Comparison of ENCODE assay signal across 8 cellular contexts in genomic region chr22:31400023-31400397, GRCh38. TPM values are rescaled to one million over a fixed set of nuclear protein-coding genes. Genes with fewer than 3 reads are reported as not detected.
DNase-seq lines count a peak whose midpoint lies in the region; ATAC-seq and TF ChIP-seq lines count a peak whose summit lies in the region.

No MANE protein-coding gene starts in this region.

- H3K27me3 Mint-ChIP-seq in activated T-helper 2 cell treated with anti-CD3 and anti-CD28 coated beads, Interferon-gamma antibody, Interleukin-2, Interleukin-4, amounts not matched to agents 10 μg/mL and 5 μg/mL and 100 μg/mL, durations not matched to agents 14 hours and 24 hours and 36 hours (ENCODE audit: low read depth) = no peaks in the 10 kb centered on the region

- peak overlapping the region; percentile 98 for H3K4me2 ChIP-seq in smooth muscle cell

- peaks cover 31% of the 10 kb centered on the region for H3K4me1 ChIP-seq in left ventricle myocardium inferior
- H3K4me1 ChIP-seq in iPS DF 6.9 (ENCODE audit: control insufficient read depth, insufficient read depth, low read length) = no peaks in the 10 kb centered on the region
- peaks cover 12% of the 10 kb centered on the region for H3K4me1 ChIP-seq in smooth muscle cell (ENCODE audit: low read depth)

- peak overlapping the region; percentile 79 for H2AFZ ChIP-seq in smooth muscle cell (ENCODE audit: low read depth)

- intact Hi-C loops in left ventricle myocardium inferior (cut with micrococcal nuclease) (no loop called here), Right ventricle myocardium inferior (cut with DNase I) (no loop called here)
- intact Hi-C loops in activated T-helper 2 cell treated with anti-CD3 and anti-CD28 coated beads, Interferon-gamma antibody, Interleukin-2, Interleukin-4, amounts not matched to agents 10 μg/mL and 5 μg/mL and 100 μg/mL, durations not matched to agents 14 hours and 24 hours and 36 hours (cut with micrococcal nuclease) = no loop called here

- H3K36me3 ChIP-seq in left ventricle myocardium inferior (peaks cover 43% of the 10 kb centered on the region), iPS DF 6.9 (ENCODE audit: control insufficient read depth, insufficient read depth, low read length) (no peaks in the 10 kb centered on the region; the same call in 1 of the 2 replicates), smooth muscle cell (ENCODE audit: low read depth) (peaks cover 7% of the 10 kb centered on the region)

- peaks cover 53% of the 10 kb centered on the region for H3K79me2 ChIP-seq in smooth muscle cell (ENCODE audit: low read depth)

- peak overlapping the region; percentile 96 for H3K27ac Mint-ChIP-seq in activated T-helper 2 cell treated with anti-CD3 and anti-CD28 coated beads, Interferon-gamma antibody, Interleukin-2, Interleukin-4, amounts not matched to agents 10 μg/mL and 5 μg/mL and 100 μg/mL, durations not matched to agents 14 hours and 24 hours and 36 hours

- DNase-seq in left ventricle myocardium inferior (no peak), Right ventricle myocardium inferior (ENCODE audit: missing footprints) (no peak), iPS DF 6.9 (ENCODE audit: low read depth, low spot score) (no peak), smooth muscle cell (lab: John Stamatoyannopoulos, UW; ENCODE audit: unreplicated experiment) (peak; percentile 15), HPDE6-E6E7 (ENCODE audit: extremely low spot score) (no peak), NCI-H446 treated with DMSO at 0.1 percent for 48 hours (lab: John Stamatoyannopoulos, UW) (no peak)
- DNase-seq in activated T-helper 2 cell treated with anti-CD3 and anti-CD28 coated beads, Interferon-gamma antibody, Interleukin-2, Interleukin-4, amounts not matched to agents 10 μg/mL and 5 μg/mL and 100 μg/mL, durations not matched to agents 14 hours and 24 hours and 36 hours (ENCODE audit: low spot score) = no peak

- ATAC-seq in Right ventricle myocardium inferior (no peak), HG03139 (IDR thresholded peaks at IDR 0.05; ENCODE audit: unreplicated experiment) (no peak)

- H3K4me3 ChIP-seq in left ventricle myocardium inferior (peak overlapping the region; percentile 87), iPS DF 6.9 (ENCODE audit: low read length) (peak overlapping the region; percentile 94), smooth muscle cell (peak overlapping the region; percentile 65)

- WGBS in iPS DF 6.9 (ENCODE audit: insufficient coverage, insufficient read length) = no CpG with 5 or more reads among the region's 11 CpGs
- WGBS in smooth muscle cell (ENCODE audit: low lambda C conversion rate) = 2% methylated on average over 11 of the region's 11 CpGs

- no peaks in the 10 kb centered on the region for H3K9me3 Mint-ChIP-seq in activated T-helper 2 cell treated with anti-CD3 and anti-CD28 coated beads, Interferon-gamma antibody, Interleukin-2, Interleukin-4, amounts not matched to agents 10 μg/mL and 5 μg/mL and 100 μg/mL, durations not matched to agents 14 hours and 24 hours and 36 hours

- peaks cover 19% of the 10 kb centered on the region for H4K20me1 ChIP-seq in smooth muscle cell (ENCODE audit: low read depth)

- H3K36me3 Mint-ChIP-seq in activated T-helper 2 cell treated with anti-CD3 and anti-CD28 coated beads, Interferon-gamma antibody, Interleukin-2, Interleukin-4, amounts not matched to agents 10 μg/mL and 5 μg/mL and 100 μg/mL, durations not matched to agents 14 hours and 24 hours and 36 hours (ENCODE audit: low read depth) = peaks cover 30% of the 10 kb centered on the region

- peak overlapping the region; percentile 92 for H3K27ac ChIP-seq in left ventricle myocardium inferior (replicated peaks)
- H3K27ac ChIP-seq in iPS DF 6.9 (ENCODE audit: low read length) = no peak overlapping the region
- H3K27ac ChIP-seq in smooth muscle cell (ENCODE audit: low read depth) = peak overlapping the region; percentile 79

- TF ChIP-seq CTCF in left ventricle myocardium inferior (IDR thresholded peaks at IDR 0.05; ENCODE audit: borderline replicate concordance) = no peak
- TF ChIP-seq CTCF in smooth muscle cell (IDR thresholded peaks at IDR 0.05; ENCODE audit: borderline replicate concordance, insufficient read depth, poor library complexity, severe bottlenecking) = no peak

- peaks cover 14% of the 10 kb centered on the region for H3K4me1 Mint-ChIP-seq in activated T-helper 2 cell treated with anti-CD3 and anti-CD28 coated beads, Interferon-gamma antibody, Interleukin-2, Interleukin-4, amounts not matched to agents 10 μg/mL and 5 μg/mL and 100 μg/mL, durations not matched to agents 14 hours and 24 hours and 36 hours (ENCODE audit: low read depth)

- peak overlapping the region; percentile 99 for H3K4me3 Mint-ChIP-seq in activated T-helper 2 cell treated with anti-CD3 and anti-CD28 coated beads, Interferon-gamma antibody, Interleukin-2, Interleukin-4, amounts not matched to agents 10 μg/mL and 5 μg/mL and 100 μg/mL, durations not matched to agents 14 hours and 24 hours and 36 hours (ENCODE audit: low read depth)

- peak overlapping the region; percentile 96 for H3K9ac ChIP-seq in smooth muscle cell (ENCODE audit: low read depth)

- no peaks in the 10 kb centered on the region for H3K9me3 ChIP-seq in left ventricle myocardium inferior (replicated peaks)
- no peaks in the 10 kb centered on the region for H3K9me3 ChIP-seq in iPS DF 6.9 (ENCODE audit: control insufficient read depth, insufficient read depth, low read length)
- H3K9me3 ChIP-seq in smooth muscle cell (replicated peaks; ENCODE audit: low read depth) = no peaks in the 10 kb centered on the region

- H3K27me3 ChIP-seq in left ventricle myocardium inferior (ENCODE audit: low read depth) = no peaks in the 10 kb centered on the region
- no peaks in the 10 kb centered on the region for H3K27me3 ChIP-seq in iPS DF 6.9 (ENCODE audit: control insufficient read depth, insufficient read depth, low read length)
- no peaks in the 10 kb centered on the region for H3K27me3 ChIP-seq in smooth muscle cell (ENCODE audit: low read depth)

- H3F3A ChIP-seq in smooth muscle cell (ENCODE audit: low read depth) = peaks cover 5% of the 10 kb centered on the region

RNA-seq across cellular contexts. Expression of gene DRG1, which starts 0.6 kb away (rescaled TPM):
- 58.0 TPM for total RNA-seq in left ventricle myocardium inferior
- total RNA-seq in Right ventricle myocardium inferior = 59.3 TPM
- 109 and 132 TPM in 2 replicates for total RNA-seq in activated T-helper 2 cell treated with anti-CD3 and anti-CD28 coated beads, Interferon-gamma antibody, Interleukin-2, Interleukin-4, amounts not matched to agents 10 μg/mL and 5 μg/mL and 100 μg/mL, durations not matched to agents 14 hours and 24 hours and 36 hours
- total RNA-seq in smooth muscle cell = 59.5 and 78.4 TPM in 2 replicates
- 64.3 and 69.2 TPM in 2 replicates for polyA plus RNA-seq in smooth muscle cell

RNA-seq across cellular contexts. Expression of gene PATZ1, which starts 53.9 kb away (rescaled TPM):
- total RNA-seq in left ventricle myocardium inferior (13.2 TPM), Right ventricle myocardium inferior (9.7 TPM), smooth muscle cell (12.9 and 14.3 TPM in 2 replicates)
- 30.6 and 31.0 TPM in 2 replicates for total RNA-seq in activated T-helper 2 cell treated with anti-CD3 and anti-CD28 coated beads, Interferon-gamma antibody, Interleukin-2, Interleukin-4, amounts not matched to agents 10 μg/mL and 5 μg/mL and 100 μg/mL, durations not matched to agents 14 hours and 24 hours and 36 hours
- polyA plus RNA-seq in smooth muscle cell = 11.9 and 22.1 TPM in 2 replicates
